In the genomic region with DNA sequence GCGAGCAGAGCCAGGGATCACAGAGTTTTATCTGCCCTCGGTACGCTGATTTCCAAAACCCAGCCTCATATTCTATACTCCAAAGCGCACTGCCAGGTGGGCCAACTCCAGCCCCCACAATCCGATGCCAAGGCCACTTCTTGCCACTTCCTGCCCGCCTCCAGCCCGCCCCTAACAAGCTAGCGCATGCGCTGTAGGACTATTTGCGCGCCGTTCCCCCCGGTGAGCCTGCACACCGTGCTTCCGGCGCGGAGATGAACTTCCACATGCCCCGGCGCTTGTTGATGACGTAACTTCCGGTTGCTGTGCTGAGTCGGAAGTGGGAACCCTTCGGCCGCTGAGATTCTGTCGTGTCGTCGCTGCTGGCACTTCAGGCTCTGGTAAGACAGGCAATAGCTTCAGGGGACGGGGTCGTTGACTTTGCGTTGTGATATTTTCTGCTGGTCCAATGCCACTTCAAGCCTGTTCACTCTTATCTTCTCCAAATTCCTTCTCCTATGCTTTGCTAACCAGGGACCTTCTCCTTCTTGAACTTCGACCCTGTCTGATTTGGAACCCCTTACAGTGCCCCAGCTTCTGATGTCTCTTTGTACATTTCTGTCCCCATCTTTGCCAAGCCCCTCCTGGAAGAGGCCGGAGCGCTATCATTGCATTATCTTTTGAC, we compare ENCODE assay signal across 2 cellular contexts.
A peak's percentile ranks its signal among the peaks of the same experiment; 100 is the strongest.
TF ChIP-seq lines count a peak whose summit lies in the region.

A gene with protein sequence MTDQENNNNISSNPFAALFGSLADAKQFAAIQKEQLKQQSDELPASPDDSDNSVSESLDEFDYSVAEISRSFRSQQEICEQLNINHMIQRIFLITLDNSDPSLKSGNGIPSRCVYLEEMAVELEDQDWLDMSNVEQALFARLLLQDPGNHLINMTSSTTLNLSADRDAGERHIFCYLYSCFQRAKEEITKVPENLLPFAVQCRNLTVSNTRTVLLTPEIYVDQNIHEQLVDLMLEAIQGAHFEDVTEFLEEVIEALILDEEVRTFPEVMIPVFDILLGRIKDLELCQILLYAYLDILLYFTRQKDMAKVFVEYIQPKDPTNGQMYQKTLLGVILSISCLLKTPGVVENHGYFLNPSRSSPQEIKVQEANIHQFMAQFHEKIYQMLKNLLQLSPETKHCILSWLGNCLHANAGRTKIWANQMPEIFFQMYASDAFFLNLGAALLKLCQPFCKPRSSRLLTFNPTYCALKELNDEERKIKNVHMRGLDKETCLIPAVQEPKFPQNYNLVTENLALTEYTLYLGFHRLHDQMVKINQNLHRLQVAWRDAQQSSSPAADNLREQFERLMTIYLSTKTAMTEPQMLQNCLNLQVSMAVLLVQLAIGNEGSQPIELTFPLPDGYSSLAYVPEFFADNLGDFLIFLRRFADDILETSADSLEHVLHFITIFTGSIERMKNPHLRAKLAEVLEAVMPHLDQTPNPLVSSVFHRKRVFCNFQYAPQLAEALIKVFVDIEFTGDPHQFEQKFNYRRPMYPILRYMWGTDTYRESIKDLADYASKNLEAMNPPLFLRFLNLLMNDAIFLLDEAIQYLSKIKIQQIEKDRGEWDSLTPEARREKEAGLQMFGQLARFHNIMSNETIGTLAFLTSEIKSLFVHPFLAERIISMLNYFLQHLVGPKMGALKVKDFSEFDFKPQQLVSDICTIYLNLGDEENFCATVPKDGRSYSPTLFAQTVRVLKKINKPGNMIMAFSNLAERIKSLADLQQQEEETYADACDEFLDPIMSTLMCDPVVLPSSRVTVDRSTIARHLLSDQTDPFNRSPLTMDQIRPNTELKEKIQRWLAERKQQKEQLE (plus strand): TSS at position 306 of the 664 bp plus-strand sequence. CDS start 5,481 bp downstream, outside the sequence.

TF ChIP-seq in A549, 52 proteins besides CTCF, POLR2A, EP300 and RAD21 (continued from another document):
- TF ChIP-seq FOSL2 (IDR thresholded peaks at IDR 0.05) (no peak), FOSL2 (CRISPR knock-in tag; IDR thresholded peaks at IDR 0.05) (peak; percentile 21; the same call in 1 of the 2 replicates), ZFP36 (IDR thresholded peaks at IDR 0.05; ENCODE audit: borderline replicate concordance, partially characterized antibody) (no peak), TP53 (CRISPR knock-in tag; IDR thresholded peaks at IDR 0.05) (no peak), PHF8 (IDR thresholded peaks at IDR 0.05; ENCODE audit: borderline replicate concordance, low read depth) (peak; percentile 77), BHLHE40 (IDR thresholded peaks at IDR 0.05; ENCODE audit: low read depth, low read length) (no peak), SMC3 (IDR thresholded peaks at IDR 0.05) (no peak), JUN (IDR thresholded peaks at IDR 0.05) (peak in 1 of 2 experiments; percentile 58; a peak in 1 of 5 replicates), EHF (CRISPR knock-in tag; IDR thresholded peaks at IDR 0.05) (no peak)

TF ChIP-seq in WTC11, 78 proteins besides CTCF, POLR2A, EP300 and RAD21 (continued from another document):
- TF ChIP-seq, protein P1, sequence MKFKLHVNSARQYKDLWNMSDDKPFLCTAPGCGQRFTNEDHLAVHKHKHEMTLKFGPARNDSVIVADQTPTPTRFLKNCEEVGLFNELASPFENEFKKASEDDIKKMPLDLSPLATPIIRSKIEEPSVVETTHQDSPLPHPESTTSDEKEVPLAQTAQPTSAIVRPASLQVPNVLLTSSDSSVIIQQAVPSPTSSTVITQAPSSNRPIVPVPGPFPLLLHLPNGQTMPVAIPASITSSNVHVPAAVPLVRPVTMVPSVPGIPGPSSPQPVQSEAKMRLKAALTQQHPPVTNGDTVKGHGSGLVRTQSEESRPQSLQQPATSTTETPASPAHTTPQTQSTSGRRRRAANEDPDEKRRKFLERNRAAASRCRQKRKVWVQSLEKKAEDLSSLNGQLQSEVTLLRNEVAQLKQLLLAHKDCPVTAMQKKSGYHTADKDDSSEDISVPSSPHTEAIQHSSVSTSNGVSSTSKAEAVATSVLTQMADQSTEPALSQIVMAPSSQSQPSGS (CRISPR knock-in tag; IDR thresholded peaks at IDR 0.05; ENCODE audit: borderline replicate concordance, low read depth) = no peak
- peak; percentile 99 for TF ChIP-seq CREM (CRISPR knock-in tag; IDR thresholded peaks at IDR 0.05)
- peak; percentile 38; the same call in 1 of the 2 replicates for TF ChIP-seq MAX (CRISPR knock-in tag; IDR thresholded peaks at IDR 0.05)
- TF ChIP-seq, protein P2, sequence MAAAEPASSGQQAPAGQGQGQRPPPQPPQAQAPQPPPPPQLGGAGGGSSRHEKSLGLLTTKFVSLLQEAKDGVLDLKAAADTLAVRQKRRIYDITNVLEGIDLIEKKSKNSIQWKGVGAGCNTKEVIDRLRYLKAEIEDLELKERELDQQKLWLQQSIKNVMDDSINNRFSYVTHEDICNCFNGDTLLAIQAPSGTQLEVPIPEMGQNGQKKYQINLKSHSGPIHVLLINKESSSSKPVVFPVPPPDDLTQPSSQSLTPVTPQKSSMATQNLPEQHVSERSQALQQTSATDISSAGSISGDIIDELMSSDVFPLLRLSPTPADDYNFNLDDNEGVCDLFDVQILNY (CRISPR knock-in tag; IDR thresholded peaks at IDR 0.05) = 0 out of 2 replicates have a peak, but pooled peaks have one; percentile 55
- TF ChIP-seq FOXK1 (CRISPR knock-in tag; IDR thresholded peaks at IDR 0.05) = peak; percentile 94
- peak; percentile 13; the same call in 1 of the 2 replicates for TF ChIP-seq SMAD3 (CRISPR knock-in tag; IDR thresholded peaks at IDR 0.05; ENCODE audit: borderline replicate concordance)
- TF ChIP-seq, protein P3, sequence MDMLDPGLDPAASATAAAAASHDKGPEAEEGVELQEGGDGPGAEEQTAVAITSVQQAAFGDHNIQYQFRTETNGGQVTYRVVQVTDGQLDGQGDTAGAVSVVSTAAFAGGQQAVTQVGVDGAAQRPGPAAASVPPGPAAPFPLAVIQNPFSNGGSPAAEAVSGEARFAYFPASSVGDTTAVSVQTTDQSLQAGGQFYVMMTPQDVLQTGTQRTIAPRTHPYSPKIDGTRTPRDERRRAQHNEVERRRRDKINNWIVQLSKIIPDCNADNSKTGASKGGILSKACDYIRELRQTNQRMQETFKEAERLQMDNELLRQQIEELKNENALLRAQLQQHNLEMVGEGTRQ (CRISPR knock-in tag; IDR thresholded peaks at IDR 0.05) = 0 out of 2 replicates have a peak, but pooled peaks have one; percentile 47
- no peak for TF ChIP-seq ZBTB21 (CRISPR knock-in tag; IDR thresholded peaks at IDR 0.05; ENCODE audit: borderline replicate concordance)
